1 cellular context compared by ENCODE assay signal in genomic region chr1:53025034-53025777, GRCh38.
A peak's percentile ranks its signal among the peaks of the same experiment; 100 is the strongest.
TF ChIP-seq lines count a peak whose summit lies in the region.

No MANE protein-coding gene starts in this region.

TF ChIP-seq in HepG2, 621 proteins besides CTCF, POLR2A, EP300 and RAD21 (continued from another document and continues in another):
- no peak for TF ChIP-seq ZNF142 (CRISPR knock-in tag; IDR thresholded peaks at IDR 0.05)
- no peak for TF ChIP-seq NFYC (CRISPR knock-in tag; IDR thresholded peaks at IDR 0.05)
- no peak for TF ChIP-seq ZNF446 (CRISPR knock-in tag; IDR thresholded peaks at IDR 0.05)
- peak; percentile 87; the same call in 1 of the 2 replicates for TF ChIP-seq SIN3A (IDR thresholded peaks at IDR 0.05; ENCODE audit: borderline replicate concordance, low read depth, low read length)
- TF ChIP-seq ZNF205 (CRISPR knock-in tag; IDR thresholded peaks at IDR 0.05): no peak; the same call in 1 of the 2 replicates
- TF ChIP-seq NKX3-1 (CRISPR knock-in tag; IDR thresholded peaks at IDR 0.05): no peak
- TF ChIP-seq ZNF776 (CRISPR knock-in tag; IDR thresholded peaks at IDR 0.05): no peak
- no peak for TF ChIP-seq EED (CRISPR knock-in tag; IDR thresholded peaks at IDR 0.05)
- TF ChIP-seq ZBTB33 (CRISPR knock-in tag; IDR thresholded peaks at IDR 0.05): no peak
- TF ChIP-seq DNMT3B (CRISPR knock-in tag; conservative IDR thresholded peaks at IDR 0.05): no peak
- no peak; the same call in 1 of the 2 replicates for TF ChIP-seq ZSCAN29 (CRISPR knock-in tag; conservative IDR thresholded peaks at IDR 0.05)
- no peak for TF ChIP-seq BRD4 (CRISPR knock-in tag; IDR thresholded peaks at IDR 0.05)
- TF ChIP-seq TBL1XR1 (IDR thresholded peaks at IDR 0.05; ENCODE audit: borderline replicate concordance, low read length, partially characterized antibody): peak; percentile 69
- no peak for TF ChIP-seq ZNF562 (CRISPR knock-in tag; IDR thresholded peaks at IDR 0.05; ENCODE audit: borderline replicate concordance)
- TF ChIP-seq IKZF5 (CRISPR knock-in tag; IDR thresholded peaks at IDR 0.05): peak; percentile 66; the same call in 1 of the 2 replicates
- no peak for TF ChIP-seq SOX6 (IDR thresholded peaks at IDR 0.05)
- peak; percentile 67 for TF ChIP-seq SOX6 (CRISPR knock-in tag; IDR thresholded peaks at IDR 0.05)
- peak; percentile 50; the same call in 1 of the 2 replicates for TF ChIP-seq FOXO1 (CRISPR knock-in tag; IDR thresholded peaks at IDR 0.05)
- no peak for TF ChIP-seq BCL3 (CRISPR knock-in tag; IDR thresholded peaks at IDR 0.05)
- TF ChIP-seq ZNF720 (CRISPR knock-in tag; IDR thresholded peaks at IDR 0.05): no peak
- TF ChIP-seq EEA1 (CRISPR knock-in tag; IDR thresholded peaks at IDR 0.05; ENCODE audit: borderline replicate concordance): no peak
- no peak for TF ChIP-seq REXO4 (CRISPR knock-in tag; IDR thresholded peaks at IDR 0.05; ENCODE audit: borderline replicate concordance)
- TF ChIP-seq WIZ (CRISPR knock-in tag; IDR thresholded peaks at IDR 0.05): no peak
- TF ChIP-seq ZNF781 (CRISPR knock-in tag; IDR thresholded peaks at IDR 0.05; ENCODE audit: borderline replicate concordance, not compliant biosample characterization): no peak
- TF ChIP-seq ZNF460 (CRISPR knock-in tag; IDR thresholded peaks at IDR 0.05; ENCODE audit: borderline replicate concordance): no peak
- no peak for TF ChIP-seq KDM5B (CRISPR knock-in tag; IDR thresholded peaks at IDR 0.05; ENCODE audit: borderline replicate concordance)
- 0 out of 2 replicates have a peak, but pooled peaks have one; percentile 20 for TF ChIP-seq FOXJ3 (CRISPR knock-in tag; IDR thresholded peaks at IDR 0.05; ENCODE audit: borderline replicate concordance)
- no peak for TF ChIP-seq TARDBP (CRISPR knock-in tag; IDR thresholded peaks at IDR 0.05)
- TF ChIP-seq ZNF883 (CRISPR knock-in tag; IDR thresholded peaks at IDR 0.05; ENCODE audit: not compliant biosample characterization): no peak
- TF ChIP-seq POGZ (CRISPR knock-in tag; IDR thresholded peaks at IDR 0.05): peak; percentile 41; the same call in 1 of the 2 replicates
- no peak for TF ChIP-seq RBM22 (optimal IDR thresholded peaks at IDR 0.05; ENCODE audit: low read length)
- no peak for TF ChIP-seq GATAD1 (CRISPR knock-in tag; IDR thresholded peaks at IDR 0.05)
- no peak; the same call in 1 of the 2 replicates for TF ChIP-seq HIC2 (CRISPR knock-in tag; IDR thresholded peaks at IDR 0.05; ENCODE audit: low read depth)
- TF ChIP-seq ZNF275 (CRISPR knock-in tag; IDR thresholded peaks at IDR 0.05; ENCODE audit: borderline replicate concordance): no peak
- 0 out of 2 replicates have a peak, but pooled peaks have one; percentile 27 for TF ChIP-seq POGK (CRISPR knock-in tag; conservative IDR thresholded peaks at IDR 0.05)
- no peak for TF ChIP-seq RAD51 (IDR thresholded peaks at IDR 0.05; ENCODE audit: borderline replicate concordance)
- no peak for TF ChIP-seq ZNF619 (CRISPR knock-in tag; IDR thresholded peaks at IDR 0.05)
- TF ChIP-seq HDAC1 (CRISPR knock-in tag; IDR thresholded peaks at IDR 0.05): peak; percentile 88
- no peak for TF ChIP-seq ZBTB38 (CRISPR knock-in tag; IDR thresholded peaks at IDR 0.05)
- no peak for TF ChIP-seq TEF (CRISPR knock-in tag; IDR thresholded peaks at IDR 0.05)
- TF ChIP-seq ZBTB7B (CRISPR knock-in tag; IDR thresholded peaks at IDR 0.05): no peak
- no peak for TF ChIP-seq HOXA5 (CRISPR knock-in tag; IDR thresholded peaks at IDR 0.05)
- TF ChIP-seq PITX1 (CRISPR knock-in tag; IDR thresholded peaks at IDR 0.05): no peak
- no peak for TF ChIP-seq NFYB (CRISPR knock-in tag; IDR thresholded peaks at IDR 0.05)
- TF ChIP-seq KDM4B (CRISPR knock-in tag; IDR thresholded peaks at IDR 0.05): no peak
- no peak for TF ChIP-seq ZBTB42 (CRISPR knock-in tag; IDR thresholded peaks at IDR 0.05)
- TF ChIP-seq ATF5 (CRISPR knock-in tag; IDR thresholded peaks at IDR 0.05; ENCODE audit: low read depth): no peak
- no peak for TF ChIP-seq SMYD3 (CRISPR knock-in tag; IDR thresholded peaks at IDR 0.05)
- no peak for TF ChIP-seq CCDC6 (CRISPR knock-in tag; IDR thresholded peaks at IDR 0.05)
- no peak for TF ChIP-seq ZNF746 (CRISPR knock-in tag; IDR thresholded peaks at IDR 0.05)
- TF ChIP-seq PHF5A (CRISPR knock-in tag; IDR thresholded peaks at IDR 0.05; ENCODE audit: low read depth, unreplicated experiment): peak; percentile 61
- TF ChIP-seq GFI1 (CRISPR knock-in tag; IDR thresholded peaks at IDR 0.05; ENCODE audit: borderline replicate concordance): no peak
- no peak for TF ChIP-seq SNRNP70 (IDR thresholded peaks at IDR 0.05; ENCODE audit: low read depth, low read length)
- no peak for TF ChIP-seq CENPT (CRISPR knock-in tag; IDR thresholded peaks at IDR 0.05; ENCODE audit: low read depth)
- no peak for TF ChIP-seq KDM5A (IDR thresholded peaks at IDR 0.05; ENCODE audit: borderline replicate concordance, low read length)
- TF ChIP-seq CREM (IDR thresholded peaks at IDR 0.05): peak; percentile 63; the same call in 1 of the 2 replicates
- no peak for TF ChIP-seq CREM (CRISPR knock-in tag; IDR thresholded peaks at IDR 0.05)
- TF ChIP-seq PHF21A (CRISPR knock-in tag; IDR thresholded peaks at IDR 0.05): peak; percentile 28; the same call in 1 of the 2 replicates
- TF ChIP-seq NFE2L1 (CRISPR knock-in tag; IDR thresholded peaks at IDR 0.05; ENCODE audit: borderline replicate concordance): no peak
- no peak for TF ChIP-seq IRX3 (CRISPR knock-in tag; IDR thresholded peaks at IDR 0.05; ENCODE audit: borderline replicate concordance, low read depth)
- no peak for TF ChIP-seq NFE2L2 (IDR thresholded peaks at IDR 0.05; ENCODE audit: low read length)
